Comparison of ENCODE assay signal across 18 cellular contexts in genomic region chr15:48954538-48954937, GRCh38. TPM values are rescaled to one million over a fixed set of nuclear protein-coding genes. Genes with fewer than 3 reads are reported as not detected.
DNase-seq lines count a peak whose midpoint lies in the region; ATAC-seq and TF ChIP-seq lines count a peak whose summit lies in the region.
"Had no signal": no experiment of that assay in that cellular context is flagged by ENCODE, and none has a peak within 500 bp of the region (broad histone marks: within the 10 kb centered on the region; RNA-seq: fewer than 3 reads in every experiment).

No MANE protein-coding gene starts in this region.

- H3K4me1 ChIP-seq in PC-3 (ENCODE audit: insufficient read depth, low read length) (0 out of 2 replicates have a peak, but pooled peaks cover 4% of the 10 kb centered on the region), esophagus muscularis mucosa (peaks cover 0 to 8% (median 0%) of the 10 kb centered on the region in 4 donors), neural progenitor cell (no peaks in the 10 kb centered on the region), sigmoid colon (peaks cover 0 to 4% (median 0%) of the 10 kb centered on the region in 4 donors), uterus (no peaks in the 10 kb centered on the region)

- TF ChIP-seq CTCF in PC-3 (conservative IDR thresholded peaks at IDR 0.05; ENCODE audit: low read depth, low read length) (0 out of 2 replicates have a peak, but pooled peaks have one; percentile 17), esophagus muscularis mucosa (IDR thresholded peaks at IDR 0.05) (no peak), neural progenitor cell (IDR thresholded peaks at IDR 0.05) (no peak), sigmoid colon (IDR thresholded peaks at IDR 0.05) (no peak), uterus (IDR thresholded peaks at IDR 0.05) (no peak)

- H3K9me2 ChIP-seq in PC-3 (replicated peaks; ENCODE audit: low read length), result no peaks in the 10 kb centered on the region

- no TSS peak for BruUV-seq in PC-3 (replicated peaks; lab: Mats Ljungman, UMichigan)

- peaks cover 4% of the 10 kb centered on the region for H3K27me3 Mint-ChIP-seq in neural progenitor cell (ENCODE audit: insufficient read depth, low read depth)

- no peaks in the 10 kb centered on the region for H3K36me3 ChIP-seq in PC-3 (ENCODE audit: low read depth, low read length)
- H3K36me3 ChIP-seq in esophagus muscularis mucosa, result no peaks in the 10 kb centered on the region
- H3K36me3 ChIP-seq in neural progenitor cell, result no peaks in the 10 kb centered on the region
- H3K36me3 ChIP-seq in sigmoid colon, result no peaks in the 10 kb centered on the region
- H3K36me3 ChIP-seq in uterus, result no peaks in the 10 kb centered on the region

- H3F3A ChIP-seq in PC-3 (ENCODE audit: low read length, unreplicated experiment), result no peaks in the 10 kb centered on the region
- no peaks in the 10 kb centered on the region for H3F3A ChIP-seq in neural progenitor cell (ENCODE audit: low read depth)

- no peak overlapping the region for H3K4me3 ChIP-seq in PC-3 (ENCODE audit: low read length)
- no peak overlapping the region for H3K4me3 ChIP-seq in esophagus muscularis mucosa
- no peak overlapping the region for H3K4me3 ChIP-seq in neural progenitor cell
- H3K4me3 ChIP-seq in sigmoid colon, result no peak overlapping the region
- H3K4me3 ChIP-seq in uterus, result no peak overlapping the region

- H3K27ac ChIP-seq in PC-3 (ENCODE audit: low read length) (no peak overlapping the region), esophagus muscularis mucosa (replicated peaks in 1 of 4) (no peak overlapping the region), neural progenitor cell (no peak overlapping the region), sigmoid colon (no peak overlapping the region), uterus (no peak overlapping the region)

- H3K79me2 ChIP-seq in PC-3 (ENCODE audit: low read length) (no peaks in the 10 kb centered on the region), neural progenitor cell (ENCODE audit: low read depth) (no peaks in the 10 kb centered on the region)

- H3K9ac ChIP-seq in PC-3 (ENCODE audit: low read length), result no peak overlapping the region
- H3K9ac ChIP-seq in neural progenitor cell, result no peak overlapping the region

- POLR2A ChIA-PET in PC-3 (lab: Charles Lee; ENCODE audit: unreplicated experiment), result no interaction called here

- CTCF ChIA-PET in PC-3 (lab: Charles Lee), result no interaction called here

- no peaks in the 10 kb centered on the region for H3K9me3 Mint-ChIP-seq in neural progenitor cell
- H3K9me3 Mint-ChIP-seq: activated T-cell treated with anti-CD3 and anti-CD28 coated beads, Interleukin-2, amount 50 U/mL, for 4 hours; CD4-positive, alpha-beta T cell had no signal

- H3K27me3 ChIP-seq in PC-3 (ENCODE audit: low read length) (no peaks in the 10 kb centered on the region), esophagus muscularis mucosa (no peaks in the 10 kb centered on the region), neural progenitor cell (peaks cover 5% of the 10 kb centered on the region), sigmoid colon (no peaks in the 10 kb centered on the region), uterus (no peaks in the 10 kb centered on the region)

- intact Hi-C loops in PC-3 (cut with micrococcal nuclease), result no loop called here
- intact Hi-C loops in esophagus muscularis mucosa (cut with DNase I), result no loop called here
- intact Hi-C loops in sigmoid colon (cut with DNase I), result no loop called here
- intact Hi-C loops in uterus (cut with DNase I; ENCODE audit: low total_unique reads), result no loop called here

- no peak overlapping the region for H3K4me2 ChIP-seq in PC-3 (ENCODE audit: low read length)
- no peak overlapping the region for H3K4me2 ChIP-seq in neural progenitor cell

- no peaks in the 10 kb centered on the region for H3K9me3 ChIP-seq in PC-3 (ENCODE audit: low read length)
- H3K9me3 ChIP-seq in esophagus muscularis mucosa, result no peaks in the 10 kb centered on the region
- no peaks in the 10 kb centered on the region for H3K9me3 ChIP-seq in neural progenitor cell (ENCODE audit: low read depth)
- no peaks in the 10 kb centered on the region for H3K9me3 ChIP-seq in sigmoid colon
- H3K9me3 ChIP-seq in uterus, result no peaks in the 10 kb centered on the region

- H2AFZ ChIP-seq in PC-3 (ENCODE audit: low read length), result no peak overlapping the region
- H2AFZ ChIP-seq in neural progenitor cell (replicated peaks), result no peak overlapping the region

- no peaks in the 10 kb centered on the region for H3K36me3 Mint-ChIP-seq in neural progenitor cell
- H3K36me3 Mint-ChIP-seq: naive B cell had no signal

- H4K20me1 ChIP-seq in PC-3 (ENCODE audit: low read length) (no peaks in the 10 kb centered on the region), neural progenitor cell (ENCODE audit: low read depth) (no peaks in the 10 kb centered on the region)

- no peak overlapping the region for H3K27ac Mint-ChIP-seq in neural progenitor cell
- H3K27ac Mint-ChIP-seq: CD4-positive, alpha-beta T cell; naive B cell; type B pancreatic cell had no signal

- 61% methylated on average over 5 of the region's 5 CpGs for WGBS in esophagus muscularis mucosa
- 77 to 86% methylated on average over 5 of the region's 5 CpGs for WGBS in sigmoid colon, 2 donors

- no peak overlapping the region for H3K4me3 Mint-ChIP-seq in neural progenitor cell
- H3K4me3 Mint-ChIP-seq: activated T-cell treated with anti-CD3 and anti-CD28 coated beads, Interleukin-2, amount 50 U/mL, for 4 hours; CD4-positive, alpha-beta T cell; naive B cell; type B pancreatic cell had no signal

- TF ChIP-seq POLR2A in esophagus muscularis mucosa (IDR thresholded peaks at IDR 0.05; ENCODE audit: low read depth) (no peak), sigmoid colon (IDR thresholded peaks at IDR 0.05) (no peak), uterus (IDR thresholded peaks at IDR 0.05) (no peak)

- H3K4me1 Mint-ChIP-seq in neural progenitor cell, result peaks cover 16% of the 10 kb centered on the region
- H3K4me1 Mint-ChIP-seq: naive B cell had no signal

- ATAC-seq in PC-3 (no peak), GM21717 (IDR thresholded peaks at IDR 0.05; ENCODE audit: unreplicated experiment) (no peak)
- ATAC-seq: activated T-cell treated with anti-CD3 and anti-CD28 coated beads, Interleukin-2, amount 50 U/mL, for 4 hours; left colon had no signal

- DNase-seq in AG20443 (ENCODE audit: low spot score) (peak; percentile 79), PC-3 (peak; percentile 20), esophagus muscularis mucosa (ENCODE audit: extremely low spot score) (peak; percentile 84), neural progenitor cell (ENCODE audit: low spot score) (peak; percentile 9), sigmoid colon (no peak), germinal center (ENCODE audit: low spot score) (no peak), uterus (no peak)
- DNase-seq: activated CD4-positive, alpha-beta T cell treated with anti-CD3 and anti-CD28 coated beads for 48 hours; activated T-cell treated with anti-CD3 and anti-CD28 coated beads, Interleukin-2, amount 50 U/mL, for 4 hours; amniotic stem cell; CD4-positive, alpha-beta T cell; GOT3; left colon; naive B cell; NCI-H1417 treated with DMSO at 0.1 percent for 48 hours; NCI-H510A treated with DMSO at 0.1 percent for 48 hours had no signal

- TF ChIP-seq EP300 in esophagus muscularis mucosa (IDR thresholded peaks at IDR 0.05), result no peak
- TF ChIP-seq EP300 in sigmoid colon (IDR thresholded peaks at IDR 0.05), result no peak

RNA-seq across cellular contexts. Expression of gene SHC4, which starts 9.2 kb away (rescaled TPM):
- total RNA-seq in PC-3 (2014; rRNA removed) (2.4 and 4.3 TPM in 2 replicates), esophagus muscularis mucosa (1 to 10 TPM; 1.8 to 2.3 (median 2.1) TPM), neural progenitor cell (ENCODE audit: low replicate concordance) (1.9 and 2.2 TPM in 2 replicates), sigmoid colon (1 to 10 TPM; 2.1 to 4.6 (median 2.6) TPM), uterus (1 to 10 TPM in 2 of 4 donors, under 1 TPM in 1, not detected in 1; 0.88 to 6.8 (median 5.0) TPM)
- under 1 TPM in 2 of 3 donors, not detected in 1; under 0.01 to 0.64 TPM for polyA plus RNA-seq in sigmoid colon
- total RNA-seq: CD4-positive, alpha-beta T cell had no signal

Comparison
In these comparisons a context has a peak if more than half of its experiments do, and no peak if none do; other contexts are left out.
1. DNase-seq: peak in AG20443 (single experiment), PC-3 (single experiment), esophagus muscularis mucosa (single experiment) and neural progenitor cell (single experiment); none in sigmoid colon (single experiment), germinal center (single experiment) and uterus (0 of 2).